22 cellular contexts compared by ENCODE assay signal in the genomic region with DNA sequence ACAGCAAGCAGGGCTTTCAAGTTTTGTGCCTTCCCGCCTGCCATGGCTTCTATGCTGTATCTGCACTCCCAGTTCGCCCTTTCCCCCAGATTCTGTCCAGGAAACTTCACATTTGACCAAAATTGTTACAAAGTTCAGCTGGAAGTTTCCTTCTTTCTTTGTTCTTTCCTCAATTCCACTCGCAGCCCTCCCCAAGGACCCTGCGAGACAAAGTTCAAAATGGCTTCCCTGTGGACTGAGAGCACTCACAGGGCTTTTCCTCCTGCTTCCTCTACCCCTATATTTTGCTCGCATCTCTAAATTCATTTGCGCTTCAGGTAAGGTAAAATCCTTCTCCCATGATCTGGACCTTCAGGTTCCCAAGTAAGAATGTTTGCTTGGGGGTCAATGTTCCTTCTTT.
"Had no signal": no experiment of that assay in that cellular context is flagged by ENCODE, and none has a peak within 500 bp of the region (broad histone marks: within the 10 kb centered on the region; RNA-seq: fewer than 3 reads in every experiment).

No MANE protein-coding gene starts in this region.

- H3K27ac ChIP-seq: left lung, neutrophil, pancreas, right lobe of liver, suprapubic skin, transverse colon had no signal

- DNase-seq: activated CD4-positive, alpha-beta memory T cell treated with anti-CD3 and anti-CD28 coated beads, Interleukin-2, amount 10 ng/mL, durations not matched to agents 7 days and 5 days; activated CD4-positive, alpha-beta T cell treated with anti-CD3 and anti-CD28 coated beads for 48 hours; activated CD4-positive, CD25-positive, alpha-beta regulatory T cell; activated CD8-positive, alpha-beta memory T cell treated with anti-CD3 and anti-CD28 coated beads, Interleukin-2, amount 10 ng/mL, durations not matched to agents 7 days and 5 days; activated naive CD4-positive, alpha-beta T cell treated with Interleukin-2 at 50 U/mL for 16 hours; activated naive CD8-positive, alpha-beta T cell treated with anti-CD3 and anti-CD28 coated beads, Interleukin-2, amount 10 ng/mL, durations not matched to agents 7 days and 5 days; caudate nucleus; left lung; naive thymus-derived CD4-positive, alpha-beta T cell; right lobe of liver; small intestine; stimulated activated CD4-positive, alpha-beta T cell treated with anti-CD3 and anti-CD28 coated beads, Interleukin-4, amount 100 ng/mL, for 1 hour; stimulated activated naive CD8-positive, alpha-beta T cell treated with anti-CD3 and anti-CD28 coated beads, Interleukin-15, amount 100 ng/mL, for 72 hours; transverse colon had no signal

- H3K9me3 Mint-ChIP-seq: activated CD4-positive, alpha-beta memory T cell treated with anti-CD3 and anti-CD28 coated beads, Interleukin-2, amount 10 ng/mL, durations not matched to agents 7 days and 5 days; activated naive CD8-positive, alpha-beta T cell treated with anti-CD3 and anti-CD28 coated beads, Interleukin-2, amount 10 ng/mL, durations not matched to agents 7 days and 5 days; stimulated activated naive CD8-positive, alpha-beta T cell treated with anti-CD3 and anti-CD28 coated beads, Interleukin-15, amount 100 ng/mL, for 72 hours; T-helper 2 cell treated with Interferon-gamma antibody and Interleukin-4, amounts not matched to agents 5 μg/mL and 100 μg/mL, for 36 hours had no signal

- H3K4me3 Mint-ChIP-seq: activated CD4-positive, alpha-beta memory T cell treated with anti-CD3 and anti-CD28 coated beads, Interleukin-2, amount 10 ng/mL, durations not matched to agents 7 days and 5 days; activated CD8-positive, alpha-beta memory T cell treated with anti-CD3 and anti-CD28 coated beads, Interleukin-2, amount 10 ng/mL, durations not matched to agents 7 days and 5 days; activated naive CD8-positive, alpha-beta T cell treated with anti-CD3 and anti-CD28 coated beads, Interleukin-2, amount 10 ng/mL, durations not matched to agents 7 days and 5 days; activated T-helper 17 cell treated with anti-CD3 and anti-CD28 coated beads, Interleukin-2, amount 50 U/mL, for 72 hours; brain; naive thymus-derived CD4-positive, alpha-beta T cell; stimulated activated naive CD8-positive, alpha-beta T cell treated with anti-CD3 and anti-CD28 coated beads, Interleukin-15, amount 100 ng/mL, for 72 hours; T-helper 2 cell treated with Interferon-gamma antibody and Interleukin-4, amounts not matched to agents 5 μg/mL and 100 μg/mL, for 36 hours had no signal

- H3K4me3 ChIP-seq: left lung, pancreas, right lobe of liver, suprapubic skin, transverse colon had no signal

- FAIRE-seq: colon, frontal cortex, pancreas, small intestine had no signal

- H3K36me3 Mint-ChIP-seq: activated CD8-positive, alpha-beta memory T cell treated with anti-CD3 and anti-CD28 coated beads, Interleukin-2, amount 10 ng/mL, durations not matched to agents 7 days and 5 days; activated naive CD8-positive, alpha-beta T cell treated with anti-CD3 and anti-CD28 coated beads, Interleukin-2, amount 10 ng/mL, durations not matched to agents 7 days and 5 days; brain; naive thymus-derived CD4-positive, alpha-beta T cell had no signal

- H3K4me1 ChIP-seq: left lung, pancreas, right lobe of liver, suprapubic skin, transverse colon had no signal

- H3K27ac Mint-ChIP-seq: activated CD4-positive, alpha-beta memory T cell treated with anti-CD3 and anti-CD28 coated beads, Interleukin-2, amount 10 ng/mL, durations not matched to agents 7 days and 5 days; activated CD8-positive, alpha-beta memory T cell treated with anti-CD3 and anti-CD28 coated beads, Interleukin-2, amount 10 ng/mL, durations not matched to agents 7 days and 5 days; activated naive CD8-positive, alpha-beta T cell treated with anti-CD3 and anti-CD28 coated beads, Interleukin-2, amount 10 ng/mL, durations not matched to agents 7 days and 5 days; activated T-helper 17 cell treated with anti-CD3 and anti-CD28 coated beads, Interleukin-2, amount 50 U/mL, for 72 hours; naive thymus-derived CD4-positive, alpha-beta T cell; stimulated activated naive CD8-positive, alpha-beta T cell treated with anti-CD3 and anti-CD28 coated beads, Interleukin-15, amount 100 ng/mL, for 72 hours; T-helper 2 cell treated with Interferon-gamma antibody and Interleukin-4, amounts not matched to agents 5 μg/mL and 100 μg/mL, for 36 hours had no signal

- H3K36me3 ChIP-seq: left lung, neutrophil, pancreas, right lobe of liver, suprapubic skin, transverse colon had no signal

- ATAC-seq: activated CD8-positive, alpha-beta memory T cell treated with anti-CD3 and anti-CD28 coated beads, Interleukin-2, amount 10 ng/mL, durations not matched to agents 7 days and 5 days; activated T-helper 17 cell treated with anti-CD3 and anti-CD28 coated beads, Interleukin-2, amount 50 U/mL, for 72 hours; left lung; naive thymus-derived CD4-positive, alpha-beta T cell; pancreas; right lobe of liver had no signal

- H3K27me3 Mint-ChIP-seq: activated CD4-positive, alpha-beta memory T cell treated with anti-CD3 and anti-CD28 coated beads, Interleukin-2, amount 10 ng/mL, durations not matched to agents 7 days and 5 days; activated CD8-positive, alpha-beta memory T cell treated with anti-CD3 and anti-CD28 coated beads, Interleukin-2, amount 10 ng/mL, durations not matched to agents 7 days and 5 days; activated naive CD8-positive, alpha-beta T cell treated with anti-CD3 and anti-CD28 coated beads, Interleukin-2, amount 10 ng/mL, durations not matched to agents 7 days and 5 days; brain; stimulated activated naive CD8-positive, alpha-beta T cell treated with anti-CD3 and anti-CD28 coated beads, Interleukin-15, amount 100 ng/mL, for 72 hours had no signal

- H3K4me1 Mint-ChIP-seq: activated CD4-positive, alpha-beta memory T cell treated with anti-CD3 and anti-CD28 coated beads, Interleukin-2, amount 10 ng/mL, durations not matched to agents 7 days and 5 days; activated naive CD8-positive, alpha-beta T cell treated with anti-CD3 and anti-CD28 coated beads, Interleukin-2, amount 10 ng/mL, durations not matched to agents 7 days and 5 days; activated T-helper 17 cell treated with anti-CD3 and anti-CD28 coated beads, Interleukin-2, amount 50 U/mL, for 72 hours; naive thymus-derived CD4-positive, alpha-beta T cell; stimulated activated naive CD8-positive, alpha-beta T cell treated with anti-CD3 and anti-CD28 coated beads, Interleukin-15, amount 100 ng/mL, for 72 hours had no signal

- H3K27me3 ChIP-seq: left lung, neutrophil, pancreas, right lobe of liver, suprapubic skin, transverse colon had no signal

- H3K9me3 ChIP-seq: left lung, neutrophil, pancreas, right lobe of liver, suprapubic skin, transverse colon had no signal
